Comparison of ENCODE assay signal across 21 cellular contexts in genomic region chr15:86610038-86610437, GRCh38.
"Had no signal": no experiment of that assay in that cellular context is flagged by ENCODE, and none has a peak within 500 bp of the region (broad histone marks: within the 10 kb centered on the region; RNA-seq: fewer than 3 reads in every experiment).

No MANE protein-coding gene starts in this region.

- DNase-seq: activated CD4-positive, alpha-beta T cell treated with anti-CD3 and anti-CD28 coated beads, Interleukin-2, amount 50 U/mL, for 4 hours; activated gamma-delta T cell treated with Interleukin-2 at 50 U/mL for 16 hours; activated naive CD4-positive, alpha-beta T cell treated with anti-CD3 and anti-CD28 coated beads, Interleukin-2, amount 10 ng/mL, durations not matched to agents 7 days and 5 days; activated naive CD8-positive, alpha-beta T cell treated with anti-CD3 and anti-CD28 coated beads, Interleukin-2, amount 10 ng/mL, durations not matched to agents 7 days and 5 days; amniotic stem cell; body of pancreas; central memory CD4-positive, alpha-beta T cell; NCI-H1092; NCI-H1417; NCI-H1930; NCI-H2107; NCI-H2171 treated with DMSO at 0.1 percent for 48 hours; NCI-H226; NCI-H526 treated with DMSO at 0.1 percent for 48 hours; NCI-H82; NK-92 treated with Interleukin-12 subunit alpha and Interleukin-12 subunit beta, amount 100 ng/mL, for 24 hours; Peyer's patch; SHP77; SW 1271; T-helper 9 cell had no signal

- H3K4me3 Mint-ChIP-seq: activated naive CD4-positive, alpha-beta T cell treated with anti-CD3 and anti-CD28 coated beads, Interleukin-2, amount 10 ng/mL, durations not matched to agents 7 days and 5 days; activated naive CD8-positive, alpha-beta T cell treated with anti-CD3 and anti-CD28 coated beads, Interleukin-2, amount 10 ng/mL, durations not matched to agents 7 days and 5 days; WTC11 had no signal

- H3K27ac Mint-ChIP-seq: activated naive CD4-positive, alpha-beta T cell treated with anti-CD3 and anti-CD28 coated beads, Interleukin-2, amount 10 ng/mL, durations not matched to agents 7 days and 5 days; activated naive CD8-positive, alpha-beta T cell treated with anti-CD3 and anti-CD28 coated beads, Interleukin-2, amount 10 ng/mL, durations not matched to agents 7 days and 5 days had no signal

- H3K9me3 Mint-ChIP-seq: activated naive CD4-positive, alpha-beta T cell treated with anti-CD3 and anti-CD28 coated beads, Interleukin-2, amount 10 ng/mL, durations not matched to agents 7 days and 5 days; activated naive CD8-positive, alpha-beta T cell treated with anti-CD3 and anti-CD28 coated beads, Interleukin-2, amount 10 ng/mL, durations not matched to agents 7 days and 5 days had no signal

- H3K27me3 Mint-ChIP-seq: activated naive CD8-positive, alpha-beta T cell treated with anti-CD3 and anti-CD28 coated beads, Interleukin-2, amount 10 ng/mL, durations not matched to agents 7 days and 5 days had no signal
